In the genomic region with DNA sequence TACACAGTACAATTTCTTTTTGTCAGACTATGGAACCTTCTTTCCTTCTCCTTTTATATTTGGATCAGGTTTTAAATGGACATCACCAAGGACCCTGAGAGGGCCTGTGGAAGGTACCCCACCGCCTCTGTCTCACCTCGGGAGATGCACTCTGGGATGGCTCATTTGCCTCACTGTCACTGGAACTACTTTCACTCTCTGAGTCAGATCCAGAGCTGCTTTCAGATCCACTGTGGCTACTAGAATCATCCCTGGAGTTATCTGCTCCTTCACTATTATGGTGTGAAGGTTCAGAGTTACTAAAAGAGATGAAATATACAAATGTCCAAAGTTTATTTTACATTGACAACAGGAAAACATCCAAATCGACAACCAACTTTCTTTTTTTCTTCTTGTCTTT, we compare ENCODE assay signal across 25 cellular contexts. TPM values are rescaled to one million over a fixed set of nuclear protein-coding genes. Genes with fewer than 3 reads are reported as not detected.
A peak's percentile ranks its signal among the peaks of the same experiment; 100 is the strongest.
DNase-seq lines count a peak whose midpoint lies in the region; ATAC-seq lines count a peak whose summit lies in the region.
"Had no signal": no experiment of that assay in that cellular context is flagged by ENCODE, and none has a peak within 500 bp of the region (broad histone marks: within the 10 kb centered on the region; RNA-seq: fewer than 3 reads in every experiment).

No MANE protein-coding gene starts in this region.

- intact Hi-C loops in activated naive CD4-positive, alpha-beta T cell treated with anti-CD3 and anti-CD28 coated beads for 36 hours (cut with micrococcal nuclease): no loop called here

- peak overlapping the region; percentile 10 for H3K4me3 ChIP-seq in endocrine pancreas (ENCODE audit: control insufficient read depth, insufficient read depth, low read length)
- H3K4me3 ChIP-seq: A549; BLaER1 treated with 17β-estradiol and CSF1 and Interleukin-3, amounts not matched to agents 10 nM and 100 nM; GM12878; GM23248 had no signal

- no peak overlapping the region for H3K4me3 Mint-ChIP-seq in activated naive CD4-positive, alpha-beta T cell treated with anti-CD3 and anti-CD28 coated beads for 36 hours
- H3K4me3 Mint-ChIP-seq: CD14-positive monocyte; CD4-positive, alpha-beta T cell; CD8-positive, alpha-beta memory T cell had no signal

- peaks cover 6% of the 10 kb centered on the region for H3K4me1 Mint-ChIP-seq in activated naive CD4-positive, alpha-beta T cell treated with anti-CD3 and anti-CD28 coated beads for 36 hours (ENCODE audit: low read depth)
- H3K4me1 Mint-ChIP-seq: CD14-positive monocyte had no signal

- no peaks in the 10 kb centered on the region for H3K4me1 ChIP-seq in endocrine pancreas (ENCODE audit: control insufficient read depth, insufficient read depth, low read length)
- H3K4me1 ChIP-seq: A549; BE2C; BLaER1 treated with 17β-estradiol and CSF1 and Interleukin-3, amounts not matched to agents 10 nM and 100 nM had no signal

- H3K9me3 Mint-ChIP-seq in activated naive CD4-positive, alpha-beta T cell treated with anti-CD3 and anti-CD28 coated beads, Interleukin-2, amount 50 U/mL, for 72 hours: no peaks in the 10 kb centered on the region
- H3K9me3 Mint-ChIP-seq in activated naive CD4-positive, alpha-beta T cell treated with anti-CD3 and anti-CD28 coated beads for 36 hours: no peaks in the 10 kb centered on the region
- H3K9me3 Mint-ChIP-seq: CD14-positive monocyte; CD4-positive, alpha-beta T cell; CD8-positive, alpha-beta memory T cell had no signal

- no peaks in the 10 kb centered on the region for H3K9me3 ChIP-seq in endocrine pancreas (ENCODE audit: control insufficient read depth, low read length)
- H3K9me3 ChIP-seq: A549; BE2C; BLaER1 treated with 17β-estradiol and CSF1 and Interleukin-3, amounts not matched to agents 10 nM and 100 nM had no signal

- no peak overlapping the region for H3K9ac ChIP-seq in endocrine pancreas (ENCODE audit: control insufficient read depth, insufficient read depth, low read length)
- H3K9ac ChIP-seq: BLaER1 treated with 17β-estradiol and CSF1 and Interleukin-3, amounts not matched to agents 10 nM and 100 nM; GM23248 had no signal

- CTCF ChIA-PET in activated naive CD4-positive, alpha-beta T cell treated with anti-CD3 and anti-CD28 coated beads for 36 hours (lab: Charles Lee): interaction anchor here (0.7 kb wide), 1 partner anchor 286 kb away, joined by 3 read pairs; no protein-coding TSS in a partner anchor

- no peaks in the 10 kb centered on the region for H3K27me3 ChIP-seq in endocrine pancreas (ENCODE audit: control insufficient read depth, insufficient read depth, low read length)
- H3K27me3 ChIP-seq: BE2C; BLaER1 treated with 17β-estradiol and CSF1 and Interleukin-3, amounts not matched to agents 10 nM and 100 nM had no signal

- no peaks in the 10 kb centered on the region for H3K27me3 Mint-ChIP-seq in activated naive CD4-positive, alpha-beta T cell treated with anti-CD3 and anti-CD28 coated beads for 36 hours (ENCODE audit: low read depth)
- H3K27me3 Mint-ChIP-seq: CD4-positive, alpha-beta T cell; CD8-positive, alpha-beta memory T cell had no signal

- H3K27ac Mint-ChIP-seq in activated naive CD4-positive, alpha-beta T cell treated with anti-CD3 and anti-CD28 coated beads, Interleukin-2, amount 50 U/mL, for 72 hours: no peak overlapping the region
- H3K27ac Mint-ChIP-seq in activated naive CD4-positive, alpha-beta T cell treated with anti-CD3 and anti-CD28 coated beads for 36 hours: no peak overlapping the region
- H3K27ac Mint-ChIP-seq: CD14-positive monocyte; CD4-positive, alpha-beta T cell had no signal

- H3K36me3 ChIP-seq in endocrine pancreas (ENCODE audit: control insufficient read depth, insufficient read depth, low read length): peaks cover 15% of the 10 kb centered on the region

- peaks cover 6 to 10% of the 10 kb centered on the region in 2 donors for H3K36me3 Mint-ChIP-seq in activated naive CD4-positive, alpha-beta T cell treated with anti-CD3 and anti-CD28 coated beads, Interleukin-2, amount 50 U/mL, for 72 hours
- H3K36me3 Mint-ChIP-seq in activated naive CD4-positive, alpha-beta T cell treated with anti-CD3 and anti-CD28 coated beads for 36 hours (ENCODE audit: low read depth): peaks cover 17% of the 10 kb centered on the region

- DNase-seq in activated naive CD4-positive, alpha-beta T cell treated with anti-CD3 and anti-CD28 coated beads, Interleukin-2, amount 50 U/mL, for 72 hours (ENCODE audit: low spot score in 2 of 2): peak in 1 of 2 donors; percentile 8
- no peak for DNase-seq in activated naive CD4-positive, alpha-beta T cell treated with anti-CD3 and anti-CD28 coated beads for 36 hours
- peak; percentile 36 for DNase-seq in amniotic epithelial cell (ENCODE audit: low read depth)
- DNase-seq: 8988T; ACHN; AML-193; BE2C; CD4-positive, alpha-beta T cell; CD8-positive, alpha-beta memory T cell; DMS 273 treated with DMSO at 0.1 percent for 48 hours; DMS79; EL; GDM1; GM23248; H7; HCEC 1CT had no signal

- ATAC-seq in activated naive CD4-positive, alpha-beta T cell treated with anti-CD3 and anti-CD28 coated beads, Interleukin-2, amount 50 U/mL, for 72 hours: peak; percentile 65 to 76
- no peak for ATAC-seq in HG03159 (IDR thresholded peaks at IDR 0.05; ENCODE audit: unreplicated experiment)
- no peak for ATAC-seq in HG02973 (IDR thresholded peaks at IDR 0.05; ENCODE audit: unreplicated experiment)
- ATAC-seq in HG03469 (IDR thresholded peaks at IDR 0.05; ENCODE audit: unreplicated experiment): no peak
- ATAC-seq: A549, GM12878 had no signal

RNA-seq across cellular contexts. Expression of a gene that starts 24.6 kb away (rescaled TPM):
- 1 to 10 TPM; 1.5 to 3.8 TPM for total RNA-seq in activated naive CD4-positive, alpha-beta T cell treated with anti-CD3 and anti-CD28 coated beads, Interleukin-2, amount 50 U/mL, for 72 hours
- 1 to 10 TPM; 1.8 to 2.0 TPM for total RNA-seq in activated naive CD4-positive, alpha-beta T cell treated with anti-CD3 and anti-CD28 coated beads for 36 hours
- total RNA-seq: GM23248 had no signal

RNA-seq across cellular contexts. Expression of a gene that starts 31.7 kb away (rescaled TPM):
- total RNA-seq in activated naive CD4-positive, alpha-beta T cell treated with anti-CD3 and anti-CD28 coated beads, Interleukin-2, amount 50 U/mL, for 72 hours: 100 to 1,000 TPM; 396 to 399 TPM
- total RNA-seq in activated naive CD4-positive, alpha-beta T cell treated with anti-CD3 and anti-CD28 coated beads for 36 hours: 100 to 1,000 TPM; 677 to 784 TPM

RNA-seq across cellular contexts. Expression of a gene that starts 31.8 kb away (rescaled TPM):
- total RNA-seq in activated naive CD4-positive, alpha-beta T cell treated with anti-CD3 and anti-CD28 coated beads, Interleukin-2, amount 50 U/mL, for 72 hours: 1 to 10 TPM; 1.1 to 1.3 TPM
- total RNA-seq in activated naive CD4-positive, alpha-beta T cell treated with anti-CD3 and anti-CD28 coated beads for 36 hours: 1 to 10 TPM in 1 of 2 experiments, under 1 TPM in 1; 0.64 to 1.2 TPM
- total RNA-seq: H1 had no signal

Comparison
In these comparisons a context has a peak if more than half of its experiments do, and no peak if none do; other contexts are left out.
1. ATAC-seq: peak in activated naive CD4-positive, alpha-beta T cell treated with anti-CD3 and anti-CD28 coated beads, Interleukin-2, amount 50 U/mL, for 72 hours (2 of 2); none in HG03159 (single experiment), HG02973 (single experiment) and HG03469 (single experiment).